In the genomic region with DNA sequence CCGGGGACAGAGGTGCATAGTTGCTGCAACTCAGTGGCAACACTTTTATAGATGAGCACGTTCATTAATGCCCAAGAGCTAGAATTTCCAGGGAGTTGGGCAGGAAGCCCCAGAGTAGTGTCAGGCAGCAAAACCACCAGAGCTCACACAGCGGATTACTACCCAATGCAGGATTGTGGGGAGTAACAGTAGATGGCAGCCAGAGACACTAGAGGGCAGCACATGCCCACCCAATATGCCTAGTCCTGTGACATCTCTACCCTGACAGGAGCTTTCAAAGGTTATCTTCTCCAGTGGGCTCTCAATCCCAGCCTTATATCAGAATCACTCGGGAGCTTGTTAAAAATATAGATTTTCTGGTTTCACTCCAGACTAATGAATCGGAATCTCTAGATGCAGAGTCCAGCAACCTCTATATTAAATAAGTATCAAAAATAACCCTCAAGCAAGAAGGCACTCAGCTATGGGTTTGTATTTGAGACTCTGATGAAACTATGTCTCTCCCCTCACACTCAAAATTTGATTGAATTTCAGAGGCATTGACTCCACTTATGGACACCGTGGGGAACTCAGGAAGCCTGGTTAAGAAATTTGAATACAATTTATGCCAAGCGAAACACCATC, we compare ENCODE assay signal across 8 cellular contexts. TPM values are rescaled to one million over a fixed set of nuclear protein-coding genes. Genes with fewer than 3 reads are reported as not detected.
DNase-seq lines count a peak whose midpoint lies in the region; ATAC-seq and TF ChIP-seq lines count a peak whose summit lies in the region.

No MANE protein-coding gene starts in this region.

- no peak overlapping the region for H3K4me3 ChIP-seq in LNCaP clone FGC (ENCODE audit: low read depth, low read length)
- H3K4me3 ChIP-seq in RWPE2 (ENCODE audit: severe bottlenecking): no peak overlapping the region
- no peak overlapping the region for H3K4me3 ChIP-seq in fibroblast of villous mesenchyme (ENCODE audit: low read depth, low read length)

- no peaks in the 10 kb centered on the region for H3K4me1 ChIP-seq in RWPE2 (ENCODE audit: insufficient read depth, poor library complexity, severe bottlenecking)

- DNase-seq in D341Med (ENCODE audit: low spot score): peak; percentile 80
- peak; percentile 35 for DNase-seq in LNCaP clone FGC (ENCODE audit: low read depth)
- no peak for DNase-seq in RWPE2 (ENCODE audit: low spot score)
- peak; percentile 51 to 67 for DNase-seq in activated T-helper 1 cell treated with anti-CD3 and anti-CD28 coated beads, Interleukin-2, amount 50 U/mL, for 16 hours (ENCODE audit: low read depth in 1 of 2, low spot score in 1 of 2)
- peak; percentile 72 for DNase-seq in fibroblast of villous mesenchyme (ENCODE audit: low read depth)
- DNase-seq in non-pigmented ciliary epithelial cell (ENCODE audit: low read depth): peak; percentile 24
- peak; percentile 97 for DNase-seq in superior temporal gyrus (ENCODE audit: extremely low spot score)

- H3K9me3 ChIP-seq in RWPE2 (ENCODE audit: severe bottlenecking): no peaks in the 10 kb centered on the region

- H3K27me3 ChIP-seq in RWPE2 (ENCODE audit: insufficient read depth, poor library complexity, severe bottlenecking): peaks cover 17% of the 10 kb centered on the region

- TF ChIP-seq CTCF in LNCaP clone FGC (IDR thresholded peaks at IDR 0.05; ENCODE audit: control insufficient read depth, extremely low read depth, insufficient read depth) (peak; percentile 93), RWPE2 (IDR thresholded peaks at IDR 0.05; ENCODE audit: poor library complexity, severe bottlenecking) (peak; percentile 87), fibroblast of villous mesenchyme (IDR thresholded peaks at IDR 0.05; ENCODE audit: insufficient read depth, low read depth, low read length) (peak; percentile 88)

- H3K36me3 ChIP-seq in RWPE2 (ENCODE audit: low read depth): no peaks in the 10 kb centered on the region

- no peak overlapping the region for H3K27ac ChIP-seq in RWPE2 (ENCODE audit: poor library complexity, severe bottlenecking)

- peak; percentile 78 for ATAC-seq in GM21576 (IDR thresholded peaks at IDR 0.05; ENCODE audit: unreplicated experiment)
- peak; percentile 100 for ATAC-seq in RWPE2 (ENCODE audit: low read depth)

RNA-seq across cellular contexts. Expression of a gene that starts 58.4 kb away (rescaled TPM):
- not detected in 2 replicates for total RNA-seq in fibroblast of villous mesenchyme
